Comparison of ENCODE assay signal across 9 cellular contexts in genomic region chr10:30705625-30706149, GRCh38.
A peak's percentile ranks its signal among the peaks of the same experiment; 100 is the strongest.
DNase-seq lines count a peak whose midpoint lies in the region; ATAC-seq and TF ChIP-seq lines count a peak whose summit lies in the region.
"Had no signal": no experiment of that assay in that cellular context is flagged by ENCODE, and none has a peak within 500 bp of the region (broad histone marks: within the 10 kb centered on the region; RNA-seq: fewer than 3 reads in every experiment).

No MANE protein-coding gene starts in this region.

- H3K9ac ChIP-seq in neural progenitor cell, result no peak overlapping the region

- H2AFZ ChIP-seq in OCI-LY7 (ENCODE audit: low read length) (no peak overlapping the region), neural progenitor cell (replicated peaks) (peak overlapping the region; percentile 73)

- H3K4me1 ChIP-seq in OCI-LY7 (ENCODE audit: insufficient read depth, low read length, poor library complexity, severe bottlenecking) (peaks cover 80% of the 10 kb centered on the region), neural progenitor cell (peaks cover 11% of the 10 kb centered on the region)

- H3K4me2 ChIP-seq in OCI-LY7 (ENCODE audit: low read length) (peak overlapping the region; percentile 99), neural progenitor cell (peak overlapping the region; percentile 41)

- H4K20me1 ChIP-seq in OCI-LY7 (ENCODE audit: insufficient read depth, low read length) (no peaks in the 10 kb centered on the region), neural progenitor cell (ENCODE audit: low read depth) (no peaks in the 10 kb centered on the region)

- no peaks in the 10 kb centered on the region for H3K36me3 Mint-ChIP-seq in neural progenitor cell

- H3K27ac ChIP-seq in OCI-LY7 (ENCODE audit: low read depth, low read length, poor library complexity, severe bottlenecking) (peak overlapping the region; percentile 100), neural progenitor cell (no peak overlapping the region)
- H3K27ac ChIP-seq: HL-60 had no signal

- H3K36me3 ChIP-seq in OCI-LY7 (ENCODE audit: insufficient read depth, low read length) (peaks cover 6% of the 10 kb centered on the region; the same call in 1 of the 2 replicates), neural progenitor cell (no peaks in the 10 kb centered on the region)

- no peak overlapping the region for H3K27ac Mint-ChIP-seq in neural progenitor cell

- H3K79me2 ChIP-seq in OCI-LY7 (ENCODE audit: insufficient read depth, low read depth, low read length), result peaks cover 25% of the 10 kb centered on the region
- H3K79me2 ChIP-seq in neural progenitor cell (ENCODE audit: low read depth), result no peaks in the 10 kb centered on the region

- no peaks in the 10 kb centered on the region for H3F3A ChIP-seq in neural progenitor cell (ENCODE audit: low read depth)

- intact Hi-C loops in OCI-LY7 (cut with micrococcal nuclease; ENCODE audit: unreplicated experiment), result loop anchor here (2.0 to 10.0 kb wide), 6 partner anchors 269 to 1672 kb away; partner anchors contain the start of genes ARHGAP12, KIF5B, ZEB1 and ZNF438
- intact Hi-C loops in posterior vena cava (cut with DNase I), result no loop called here

- H3K27me3 ChIP-seq in neural progenitor cell, result no peaks in the 10 kb centered on the region

- CTCF ChIA-PET in OCI-LY7 (lab: Charles Lee; ENCODE audit: unreplicated experiment), result no interaction called here

- peaks cover 13% of the 10 kb centered on the region for H3K27me3 Mint-ChIP-seq in neural progenitor cell (ENCODE audit: insufficient read depth, low read depth)

- POLR2A ChIA-PET in OCI-LY7 (lab: Charles Lee), result interaction anchor here (2.1 to 3.4 kb wide), 2 partner anchors 11 to 13 kb away, joined by 5 to 12 read pairs; no protein-coding TSS in a partner anchor

- no peak overlapping the region for H3K4me3 Mint-ChIP-seq in neural progenitor cell

- H3K4me1 Mint-ChIP-seq in neural progenitor cell, result peaks cover 35% of the 10 kb centered on the region

- peaks cover 4% of the 10 kb centered on the region for H3K9me3 Mint-ChIP-seq in neural progenitor cell

- H3K4me3 ChIP-seq in OCI-LY7 (ENCODE audit: low read depth, low read length, poor library complexity, severe bottlenecking) (peak overlapping the region; percentile 76), neural progenitor cell (no peak overlapping the region)

- ATAC-seq in GM19025 (IDR thresholded peaks at IDR 0.05; ENCODE audit: low read depth, unreplicated experiment), result peak; percentile 11
- ATAC-seq in HG02678 (IDR thresholded peaks at IDR 0.05; ENCODE audit: unreplicated experiment), result peak; percentile 17
- ATAC-seq in HG03457 (IDR thresholded peaks at IDR 0.05; ENCODE audit: unreplicated experiment), result no peak

- BruUV-seq in OCI-LY7 (replicated peaks; lab: Mats Ljungman, UMichigan), result TSS peak; percentile 82

- H3K9me3 ChIP-seq in OCI-LY7 (ENCODE audit: low read length) (no peaks in the 10 kb centered on the region; the same call in 1 of the 2 replicates), neural progenitor cell (ENCODE audit: low read depth) (no peaks in the 10 kb centered on the region)

- DNase-seq in OCI-LY7 (ENCODE audit: low spot score) (peak; percentile 81), neural progenitor cell (ENCODE audit: low spot score) (no peak), dedifferentiated amniotic fluid mesenchymal stem cell (ENCODE audit: extremely low spot score) (no peak), C1 segment of cervical spinal cord (lab: John Stamatoyannopoulos, UW) (no peak), posterior vena cava (ENCODE audit: low spot score) (no peak)

- no peaks in the 10 kb centered on the region for H3K9me2 ChIP-seq in OCI-LY7 (ENCODE audit: insufficient read depth, low read length)

- TF ChIP-seq CTCF in OCI-LY7 (conservative IDR thresholded peaks at IDR 0.05; ENCODE audit: low read length), result no peak
- TF ChIP-seq CTCF in neural progenitor cell (IDR thresholded peaks at IDR 0.05), result no peak
